19 cellular contexts compared by ENCODE assay signal in the genomic region with DNA sequence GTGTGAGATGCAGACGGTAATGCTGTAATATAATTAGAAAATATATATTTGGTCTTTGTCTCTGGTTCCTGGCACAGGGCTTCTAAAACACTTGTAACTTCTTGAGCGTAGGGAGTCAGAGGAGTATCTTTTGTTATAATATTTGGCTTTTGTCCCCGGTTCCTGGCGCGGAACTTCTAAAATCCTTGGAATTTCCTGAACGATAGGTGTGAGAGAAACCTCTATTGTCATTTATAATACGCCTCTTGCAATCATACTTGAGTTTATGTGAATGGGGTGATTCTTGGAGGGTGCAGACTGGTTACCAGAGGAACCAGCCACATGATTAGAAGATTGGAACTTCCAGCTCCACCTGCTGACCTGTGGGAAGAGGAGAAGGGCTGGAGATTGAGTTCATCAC.
"Had no signal": no experiment of that assay in that cellular context is flagged by ENCODE, and none has a peak within 500 bp of the region (broad histone marks: within the 10 kb centered on the region; RNA-seq: fewer than 3 reads in every experiment).

No MANE protein-coding gene starts in this region.

- H3K4me3 Mint-ChIP-seq: activated CD8-positive, alpha-beta memory T cell treated with anti-CD3 and anti-CD28 coated beads, Interleukin-2, amount 10 ng/mL, durations not matched to agents 7 days and 5 days; activated T-cell treated with anti-CD3 and anti-CD28 coated beads, Interleukin-2, amount 50 U/mL, for 24 hours; stimulated activated memory B cell treated with anti-CD40 and anti-IgM and Interleukin-4, amounts not matched to agents 10 μg/mL and 1 μg/mL and 100 μg/mL, for 72 hours had no signal

- H3K36me3 Mint-ChIP-seq: stimulated activated memory B cell treated with anti-CD40 and anti-IgM and Interleukin-4, amounts not matched to agents 10 μg/mL and 1 μg/mL and 100 μg/mL, for 72 hours had no signal

- H3K27me3 Mint-ChIP-seq: activated T-cell treated with anti-CD3 and anti-CD28 coated beads, Interleukin-2, amount 50 U/mL, for 24 hours; stimulated activated memory B cell treated with anti-CD40 and anti-IgM and Interleukin-4, amounts not matched to agents 10 μg/mL and 1 μg/mL and 100 μg/mL, for 72 hours had no signal

- H3K9me3 Mint-ChIP-seq: activated naive CD4-positive, alpha-beta T cell treated with anti-CD3 and anti-CD28 coated beads, Interleukin-2, amount 50 U/mL, for 72 hours had no signal

- ATAC-seq: activated CD8-positive, alpha-beta memory T cell treated with anti-CD3 and anti-CD28 coated beads, Interleukin-2, amount 10 ng/mL, durations not matched to agents 7 days and 5 days; activated naive CD4-positive, alpha-beta T cell treated with anti-CD3 and anti-CD28 coated beads, Interleukin-2, amount 50 U/mL, for 72 hours; esophagus mucosa; right lobe of liver; stimulated activated memory B cell treated with anti-CD40 and anti-IgM and Interleukin-4, amounts not matched to agents 10 μg/mL and 1 μg/mL and 100 μg/mL, for 72 hours had no signal

- H3K9me3 ChIP-seq: neutrophil, right lobe of liver, spleen, tibial nerve had no signal

- H3K27ac Mint-ChIP-seq: activated CD8-positive, alpha-beta memory T cell treated with anti-CD3 and anti-CD28 coated beads, Interleukin-2, amount 10 ng/mL, durations not matched to agents 7 days and 5 days; activated naive CD4-positive, alpha-beta T cell treated with anti-CD3 and anti-CD28 coated beads, Interleukin-2, amount 50 U/mL, for 72 hours; activated T-cell treated with anti-CD3 and anti-CD28 coated beads, Interleukin-2, amount 50 U/mL, for 24 hours; stimulated activated memory B cell treated with anti-CD40 and anti-IgM and Interleukin-4, amounts not matched to agents 10 μg/mL and 1 μg/mL and 100 μg/mL, for 72 hours had no signal

- H3K4me1 Mint-ChIP-seq: stimulated activated memory B cell treated with anti-CD40 and anti-IgM and Interleukin-4, amounts not matched to agents 10 μg/mL and 1 μg/mL and 100 μg/mL, for 72 hours had no signal

- H3K36me3 ChIP-seq: brain microvascular endothelial cell, neutrophil, right lobe of liver, spleen, tibial nerve had no signal

- H3K4me1 ChIP-seq: right lobe of liver, tibial nerve had no signal

- H3K4me3 ChIP-seq: dorsolateral prefrontal cortex, right lobe of liver, spleen, tibial nerve had no signal

- H3K27me3 ChIP-seq: brain microvascular endothelial cell, dorsolateral prefrontal cortex, neutrophil, right lobe of liver, spleen, tibial nerve had no signal

- DNase-seq: activated CD4-positive, alpha-beta T cell treated with anti-CD3 and anti-CD28 coated beads for 1 hour; activated CD4-positive, alpha-beta T cell treated with anti-CD3 and anti-CD28 coated beads, Interleukin-2, amount 50 U/mL, for 48 hours; activated CD8-positive, alpha-beta memory T cell treated with anti-CD3 and anti-CD28 coated beads, Interleukin-2, amount 10 ng/mL, durations not matched to agents 7 days and 5 days; activated effector memory CD4-positive, alpha-beta T cell treated with Interleukin-2 at 50 U/mL for 16 hours; activated T-cell treated with anti-CD3 and anti-CD28 coated beads, Interleukin-2, amount 50 U/mL, for 24 hours; amniotic stem cell; brain microvascular endothelial cell; dorsolateral prefrontal cortex; islet precursor cell; posterior cingulate gyrus; right lobe of liver; spleen; stimulated activated CD4-positive, alpha-beta T cell treated with anti-CD3 and anti-CD28 coated beads, Interleukin-1b, Interleukin-23, amount 100 ng/mL, for 48 hours; T-helper 9 cell had no signal

- H3K27ac ChIP-seq: brain microvascular endothelial cell, dorsolateral prefrontal cortex, neutrophil, right lobe of liver, spleen, tibial nerve had no signal
